In genomic region chr1:30768830-30769718, GRCh38 we compare ENCODE assay signal across 1 cellular context.
TF ChIP-seq lines count a peak whose summit lies in the region.

No MANE protein-coding gene starts in this region.

TF ChIP-seq in K562, 482 proteins besides CTCF, POLR2A, EP300 and RAD21 (continued from another document and continues in another):
- 0 out of 2 replicates have a peak, but pooled peaks have one; percentile 5 for TF ChIP-seq CHCHD3 (CRISPR knock-in tag; IDR thresholded peaks at IDR 0.05)
- TF ChIP-seq ZNF764 (CRISPR knock-in tag; IDR thresholded peaks at IDR 0.05; ENCODE audit: low read depth): no peak
- TF ChIP-seq ATF6 (CRISPR knock-in tag; IDR thresholded peaks at IDR 0.05): no peak
- TF ChIP-seq PHF20 (IDR thresholded peaks at IDR 0.05; ENCODE audit: partially characterized antibody): peak; percentile 61
- TF ChIP-seq NEUROD1 (IDR thresholded peaks at IDR 0.05; ENCODE audit: borderline replicate concordance, low read depth, low read length, partially characterized antibody): peak; percentile 99
- TF ChIP-seq RFX5 (IDR thresholded peaks at IDR 0.05; ENCODE audit: low read depth, low read length): 0 out of 2 replicates have a peak, but pooled peaks have one; percentile 29
- peak; percentile 97 for TF ChIP-seq MEF2D (tag; conservative IDR thresholded peaks at IDR 0.05; ENCODE audit: low read depth)
- TF ChIP-seq ZBTB17 (CRISPR knock-in tag; IDR thresholded peaks at IDR 0.05): peak; percentile 90
- no peak for TF ChIP-seq GTF3C2 (IDR thresholded peaks at IDR 0.05; ENCODE audit: borderline replicate concordance, extremely low read depth, insufficient read length)
- TF ChIP-seq KHSRP (IDR thresholded peaks at IDR 0.05): peak; percentile 98
- no peak for TF ChIP-seq ZNF217 (CRISPR knock-in tag; IDR thresholded peaks at IDR 0.05)
- TF ChIP-seq ZBTB12 (CRISPR knock-in tag; IDR thresholded peaks at IDR 0.05): peak; percentile 77
- peak in 1 of 2 experiments; percentile 100; a peak in 2 of 4 replicates for TF ChIP-seq ZMIZ1 (IDR thresholded peaks at IDR 0.05; ENCODE audit: low read depth in 2 of 2, low read length in 2 of 2)
- TF ChIP-seq ZC3H4 (CRISPR knock-in tag; IDR thresholded peaks at IDR 0.05; ENCODE audit: borderline replicate concordance): peak; percentile 88; the same call in 1 of the 2 replicates
- TF ChIP-seq CREB3L1 (IDR thresholded peaks at IDR 0.05; ENCODE audit: borderline replicate concordance, low read depth): peak; percentile 99
- TF ChIP-seq E2F4 (CRISPR knock-in tag; IDR thresholded peaks at IDR 0.05; ENCODE audit: low read depth): no peak
- TF ChIP-seq RBM14 (IDR thresholded peaks at IDR 0.05; ENCODE audit: borderline replicate concordance, insufficient read depth, low read depth, low read length): no peak
- peak; percentile 12 for TF ChIP-seq NKRF (IDR thresholded peaks at IDR 0.05; ENCODE audit: borderline replicate concordance)
- TF ChIP-seq VEZF1 (CRISPR knock-in tag; IDR thresholded peaks at IDR 0.05): peak; percentile 98
- peak; percentile 97 for TF ChIP-seq MAX (CRISPR knock-in tag; IDR thresholded peaks at IDR 0.05)
- TF ChIP-seq RCOR1 (IDR thresholded peaks at IDR 0.05; ENCODE audit: borderline replicate concordance in 1 of 2, low read depth in 2 of 2, low read length in 2 of 2): peak; percentile 98 to 99
- TF ChIP-seq TGIF2 (CRISPR knock-in tag; IDR thresholded peaks at IDR 0.05): no peak
- peak; percentile 36; the same call in 1 of the 2 replicates for TF ChIP-seq GTF2F1 (IDR thresholded peaks at IDR 0.05; ENCODE audit: low read depth, low read length)
- TF ChIP-seq TBL1XR1 (IDR thresholded peaks at IDR 0.05; ENCODE audit: low read length in 2 of 2): peak; percentile 95 to 99
- no peak for TF ChIP-seq RBM22 (IDR thresholded peaks at IDR 0.05; ENCODE audit: low read depth, low read length, poor library complexity, severe bottlenecking)
- TF ChIP-seq PHB (CRISPR knock-in tag; IDR thresholded peaks at IDR 0.05): no peak; the same call in 1 of the 2 replicates
- TF ChIP-seq FOS (IDR thresholded peaks at IDR 0.05; ENCODE audit: extremely low read depth, insufficient read length): peak; percentile 47
- TF ChIP-seq E2F8 (IDR thresholded peaks at IDR 0.05; ENCODE audit: low read depth, partially characterized antibody): peak; percentile 85
- TF ChIP-seq SIN3B (IDR thresholded peaks at IDR 0.05; ENCODE audit: low read depth): no peak
- no peak for TF ChIP-seq DLX4 (CRISPR knock-in tag; IDR thresholded peaks at IDR 0.05)
- peak; percentile 100 for TF ChIP-seq MTA2 (IDR thresholded peaks at IDR 0.05; ENCODE audit: low read depth)
- TF ChIP-seq MYBL2 (IDR thresholded peaks at IDR 0.05; ENCODE audit: low read depth): no peak; the same call in 1 of the 2 replicates
- no peak for TF ChIP-seq MYBL2 (CRISPR knock-in tag; IDR thresholded peaks at IDR 0.05; ENCODE audit: borderline replicate concordance)
- TF ChIP-seq CHD2 (IDR thresholded peaks at IDR 0.05; ENCODE audit: low read depth, low read length): peak; percentile 65
- TF ChIP-seq PHB2 (IDR thresholded peaks at IDR 0.05; ENCODE audit: low read depth): peak; percentile 100
